Comparison of ENCODE assay signal across 19 cellular contexts in genomic region chr7:27734583-27734982, GRCh38. TPM values are rescaled to one million over a fixed set of nuclear protein-coding genes. Genes with fewer than 3 reads are reported as not detected.
DNase-seq lines count a peak whose midpoint lies in the region; ATAC-seq and TF ChIP-seq lines count a peak whose summit lies in the region.
"Had no signal": no experiment of that assay in that cellular context is flagged by ENCODE, and none has a peak within 500 bp of the region (broad histone marks: within the 10 kb centered on the region; RNA-seq: fewer than 3 reads in every experiment).

No MANE protein-coding gene starts in this region.

- DNase-seq in IMR-90 (no peak), colonic mucosa (no peak), right lobe of liver (no peak), brain microvascular endothelial cell (no peak), NCI-H2029 (lab: John Stamatoyannopoulos, UW) (no peak)
- no peak for DNase-seq in activated CD8-positive, alpha-beta T cell treated with anti-CD3 and anti-CD28 coated beads for 36 hours
- DNase-seq: DMS79, KG1, NCI-H1092 treated with DMSO at 0.1 percent for 48 hours, NCI-H1436 treated with DMSO at 0.1 percent for 48 hours, NCI-H2029 treated with DMSO at 0.1 percent for 48 hours, NCI-H2171, NCI-H345, NCI-H524, SIG-M5 had no signal

- no peak overlapping the region for H3K4me3 Mint-ChIP-seq in activated CD8-positive, alpha-beta T cell treated with anti-CD3 and anti-CD28 coated beads for 36 hours
- H3K4me3 Mint-ChIP-seq: B cell had no signal

- intact Hi-C loops in IMR-90 (cut with micrococcal nuclease) (no loop called here), colonic mucosa (cut with DNase I) (no loop called here), right lobe of liver (cut with DNase I) (no loop called here)
- intact Hi-C loops in activated CD8-positive, alpha-beta T cell treated with anti-CD3 and anti-CD28 coated beads for 36 hours (cut with micrococcal nuclease) = no loop called here

- peak overlapping the region; percentile 48; the same call in 1 of the 2 replicates for H2AK5ac ChIP-seq in IMR-90 (ENCODE audit: low read depth, low read length)

- H3K27me3 ChIP-seq in IMR-90 (ENCODE audit: control insufficient read depth, insufficient read depth, low read length) = no peaks in the 10 kb centered on the region
- H3K27me3 ChIP-seq in colonic mucosa = no peaks in the 10 kb centered on the region
- H3K27me3 ChIP-seq in right lobe of liver = no peaks in the 10 kb centered on the region
- H3K27me3 ChIP-seq in brain microvascular endothelial cell (replicated peaks) = no peaks in the 10 kb centered on the region

- peaks cover 0 to 1% of the 10 kb centered on the region in 2 experiments; a peak in 1 of 4 replicates for H3K79me1 ChIP-seq in IMR-90 (ENCODE audit: low read depth in 1 of 2, low read length in 2 of 2)

- H4K91ac ChIP-seq in IMR-90 (ENCODE audit: insufficient read depth, low read depth, low read length) = peak overlapping the region; percentile 18; the same call in 1 of the 2 replicates

- no peaks in the 10 kb centered on the region for H4K20me1 ChIP-seq in IMR-90 (ENCODE audit: insufficient read depth, low read length)

- dilution Hi-C loops in IMR-90 (cut with HindIII; ENCODE audit: low sequenced_read_pairs, unreplicated experiment) = no loop called here

- H3K18ac ChIP-seq in IMR-90 (ENCODE audit: low read depth, low read length) = peak overlapping the region; percentile 68; the same call in 1 of the 2 replicates

- H3K4me1 Mint-ChIP-seq in activated CD8-positive, alpha-beta T cell treated with anti-CD3 and anti-CD28 coated beads for 36 hours (ENCODE audit: low read depth) = peaks cover 5% of the 10 kb centered on the region

- ATAC-seq in IMR-90 (ENCODE audit: low read depth) (no peak), right lobe of liver (no peak), HG02981 (IDR thresholded peaks at IDR 0.05; ENCODE audit: unreplicated experiment) (no peak)
- no peak for ATAC-seq in activated CD8-positive, alpha-beta T cell treated with anti-CD3 and anti-CD28 coated beads for 36 hours

- peak overlapping the region; percentile 17 for H2AK9ac ChIP-seq in IMR-90 (replicated peaks; ENCODE audit: low read depth, low read length, poor library complexity)

- H3K9me3 ChIP-seq in IMR-90 (ENCODE audit: control insufficient read depth, insufficient read depth, low read length) (no peaks in the 10 kb centered on the region), colonic mucosa (no peaks in the 10 kb centered on the region), right lobe of liver (no peaks in the 10 kb centered on the region)

- H3K56ac ChIP-seq in IMR-90 (ENCODE audit: extremely low read depth, insufficient read depth, low read length) = no peak overlapping the region

- H3K27ac Mint-ChIP-seq in activated CD8-positive, alpha-beta T cell treated with anti-CD3 and anti-CD28 coated beads for 36 hours = no peak overlapping the region
- H3K27ac Mint-ChIP-seq: B cell had no signal

- H3K9me1 ChIP-seq in IMR-90 (ENCODE audit: insufficient read depth, low read length) = 0 out of 2 replicates have a peak, but pooled peaks cover 2% of the 10 kb centered on the region

- no peak overlapping the region for H3K4me3 ChIP-seq in IMR-90 (ENCODE audit: insufficient read depth, low read depth, low read length)
- H3K4me3 ChIP-seq in colonic mucosa = no peak overlapping the region
- H3K4me3 ChIP-seq in right lobe of liver = no peak overlapping the region
- no peak overlapping the region for H3K4me3 ChIP-seq in brain microvascular endothelial cell (ENCODE audit: low read depth, low read length)

- H3K4me1 ChIP-seq in IMR-90 (ENCODE audit: control insufficient read depth, insufficient read depth, low read length) (peaks cover 5% of the 10 kb centered on the region), colonic mucosa (peaks cover 4% of the 10 kb centered on the region), right lobe of liver (peaks cover 0 to 35% (median 5%) of the 10 kb centered on the region in 4 donors)

- POLR2A ChIA-PET in IMR-90 (lab: Charles Lee; ENCODE audit: unreplicated experiment) = no interaction called here
- POLR2A ChIA-PET in activated CD8-positive, alpha-beta T cell treated with anti-CD3 and anti-CD28 coated beads for 36 hours (lab: Charles Lee) = no interaction called here

- peak overlapping the region in 1 of 2 experiments; percentile 22; a peak in 1 of 4 replicates for H4K8ac ChIP-seq in IMR-90 (ENCODE audit: low read depth in 2 of 2, low read length in 2 of 2)

- H3K36me3 ChIP-seq in IMR-90 (ENCODE audit: control insufficient read depth, insufficient read depth, low read length) (no peaks in the 10 kb centered on the region), colonic mucosa (no peaks in the 10 kb centered on the region), right lobe of liver (no peaks in the 10 kb centered on the region), brain microvascular endothelial cell (replicated peaks) (no peaks in the 10 kb centered on the region)

- H2BK15ac ChIP-seq in IMR-90 (ENCODE audit: low read depth, low read length) = peak overlapping the region; percentile 57; the same call in 1 of the 3 replicates

- H3K27ac ChIP-seq in 22Rv1 = peak overlapping the region; percentile 91
- no peak overlapping the region for H3K27ac ChIP-seq in IMR-90 (ENCODE audit: insufficient read depth, low read length)
- H3K27ac ChIP-seq in colonic mucosa = peak overlapping the region; percentile 56
- H3K27ac ChIP-seq in right lobe of liver = peak overlapping the region in 2 of 3 donors; percentile 58 to 59
- H3K27ac ChIP-seq in brain microvascular endothelial cell = no peak overlapping the region
- H3K27ac ChIP-seq: RWPE1 had no signal

- H2BK5ac ChIP-seq in IMR-90 (ENCODE audit: low read depth, low read length, poor library complexity, severe bottlenecking) = no peak overlapping the region

- TF ChIP-seq CTCF in 22Rv1 (IDR thresholded peaks at IDR 0.05) (no peak), IMR-90 (conservative IDR thresholded peaks at IDR 0.05; ENCODE audit: low read depth, low read length) (no peak), colonic mucosa (IDR thresholded peaks at IDR 0.05) (no peak), right lobe of liver (IDR thresholded peaks at IDR 0.05) (no peak), brain microvascular endothelial cell (IDR thresholded peaks at IDR 0.05; ENCODE audit: low read depth, low read length, missing control alignments) (no peak)
- no peak for TF ChIP-seq CTCF in activated CD8-positive, alpha-beta T cell treated with anti-CD3 and anti-CD28 coated beads for 36 hours (IDR thresholded peaks at IDR 0.05)

- no TSS peak for BruUV-seq in IMR-90 (replicated peaks; lab: Mats Ljungman, UMichigan)

- H3K27me3 Mint-ChIP-seq in activated CD8-positive, alpha-beta T cell treated with anti-CD3 and anti-CD28 coated beads for 36 hours = no peaks in the 10 kb centered on the region
- H3K27me3 Mint-ChIP-seq: B cell had no signal

- peak overlapping the region; percentile 46; the same call in 1 of the 2 replicates for H3K14ac ChIP-seq in IMR-90 (replicated peaks; ENCODE audit: low read depth, low read length)

- H3K9me3 Mint-ChIP-seq in activated CD8-positive, alpha-beta T cell treated with anti-CD3 and anti-CD28 coated beads for 36 hours = no peaks in the 10 kb centered on the region

- H3K9ac ChIP-seq in IMR-90 (ENCODE audit: low read depth, low read length) = no peak overlapping the region
- no peak overlapping the region for H3K9ac ChIP-seq in colonic mucosa (ENCODE audit: low read depth in 2 of 2, low read length in 2 of 2)

- TF ChIP-seq POLR2A in IMR-90 (IDR thresholded peaks at IDR 0.05; ENCODE audit: low read depth, low read length) = no peak
- TF ChIP-seq POLR2A in right lobe of liver (IDR thresholded peaks at IDR 0.05) = no peak

- CTCF ChIA-PET in IMR-90 (lab: Yijun Ruan, JAX) = interaction anchor here (1.7 kb wide), 1 partner anchor 12 kb away, joined by 4 read pairs; no protein-coding TSS in a partner anchor
- CTCF ChIA-PET in activated CD8-positive, alpha-beta T cell treated with anti-CD3 and anti-CD28 coated beads for 36 hours (lab: Charles Lee) = no interaction called here

- TF ChIP-seq RAD21 in IMR-90 (IDR thresholded peaks at IDR 0.05; ENCODE audit: low read length) = no peak

- H3K4me2 ChIP-seq in IMR-90 (ENCODE audit: low read depth, low read length) = no peak overlapping the region

- H2AFZ ChIP-seq in IMR-90 (replicated peaks; ENCODE audit: low read length, poor library complexity) = no peak overlapping the region

- H2BK120ac ChIP-seq in IMR-90 (ENCODE audit: low read depth, low read length) = peak overlapping the region; percentile 62

- H2BK20ac ChIP-seq in IMR-90 (ENCODE audit: low read depth, low read length) = no peak overlapping the region

- peak overlapping the region; percentile 81; the same call in 1 of the 2 replicates for H4K5ac ChIP-seq in IMR-90 (ENCODE audit: low read depth, low read length)

- no peak overlapping the region for H3K4ac ChIP-seq in IMR-90 (ENCODE audit: low read depth, low read length)

- no CpG with 5 or more reads among the region's 2 CpGs for WGBS in IMR-90 (ENCODE audit: extremely low coverage in 2 of 2, insufficient read length in 1 of 2), 2 experiments
- WGBS in right lobe of liver (ENCODE audit: insufficient coverage, low coverage, low lambda C conversion rate, missing lambda C conversion rate) = no CpG with 5 or more reads among the region's 2 CpGs

- in situ Hi-C loops in IMR-90 (cut with MboI; ENCODE audit: low sequenced_read_pairs) = no loop called here
- in situ Hi-C loops in brain microvascular endothelial cell (cut with HindIII; ENCODE audit: low pct_ligation_motif_present, low sequenced_read_pairs) = no loop called here

- H3K36me3 Mint-ChIP-seq in activated CD8-positive, alpha-beta T cell treated with anti-CD3 and anti-CD28 coated beads for 36 hours (ENCODE audit: low read depth) = no peaks in the 10 kb centered on the region

- H3K23ac ChIP-seq in IMR-90 (ENCODE audit: low read depth, low read length) = 0 out of 2 replicates have a peak overlapping the region, but pooled peaks have one; percentile 23

TF ChIP-seq in IMR-90, 13 proteins besides CTCF, POLR2A, EP300 and RAD21:
- no peak for TF ChIP-seq CEBPB (IDR thresholded peaks at IDR 0.05; ENCODE audit: low read depth, low read length)
- TF ChIP-seq RFX5 (IDR thresholded peaks at IDR 0.05; ENCODE audit: low read depth, low read length) = no peak

RNA-seq across cellular contexts. Expression of gene TAX1BP1, which starts 5.4 kb away (rescaled TPM):
- total RNA-seq in IMR-90 (2012; rRNA removed) = 52.7 and 68.9 TPM in 2 replicates
- polyA plus RNA-seq in IMR-90 (2012; rRNA removed) = 46.0 and 49.0 TPM in 2 replicates
- 17.2 and 19.7 TPM in 2 replicates for polyA plus RNA-seq in IMR-90 (2012; cell fraction: cytosol; rRNA removed)
- polyA plus RNA-seq in IMR-90 (2012; cell fraction: nucleus; rRNA removed; ENCODE audit: low replicate concordance) = 7.7 and 44.0 TPM in 2 replicates
- total RNA-seq in colonic mucosa = 100 to 1,000 TPM in 1 of 2 donors, 10 to 100 TPM in 1; 96.6 to 156 TPM
- total RNA-seq in right lobe of liver = 10 to 100 TPM; 39.2 to 63.8 (median 47.4) TPM
- 10 to 100 TPM; 90.5 to 94.6 TPM for total RNA-seq in activated CD8-positive, alpha-beta T cell treated with anti-CD3 and anti-CD28 coated beads for 36 hours

Comparison
In these comparisons a context has a peak if more than half of its experiments do, and no peak if none do; other contexts are left out.
1. H3K27ac ChIP-seq: peak in 22Rv1 (single experiment), colonic mucosa (single experiment) and right lobe of liver (2 of 3); none in IMR-90 (single experiment) and brain microvascular endothelial cell (single experiment).